In genomic region chr4:185137233-185137925, GRCh38 we compare ENCODE assay signal across 20 cellular contexts. TPM values are rescaled to one million over a fixed set of nuclear protein-coding genes. Genes with fewer than 3 reads are reported as not detected.
DNase-seq lines count a peak whose midpoint lies in the region; ATAC-seq and TF ChIP-seq lines count a peak whose summit lies in the region.
"Had no signal": no experiment of that assay in that cellular context is flagged by ENCODE, and none has a peak within 500 bp of the region (broad histone marks: within the 10 kb centered on the region; RNA-seq: fewer than 3 reads in every experiment).

No MANE protein-coding gene starts in this region.

- no peak overlapping the region for H2BK15ac ChIP-seq in H9 (ENCODE audit: low read depth, low read length)

- H3K4ac ChIP-seq in H9 (ENCODE audit: low read depth, low read length) = no peak overlapping the region

- peaks cover 2 to 4% of the 10 kb centered on the region in 2 experiments for H3K4me1 Mint-ChIP-seq in H9

- H3K14ac ChIP-seq in H9 (ENCODE audit: insufficient read depth, low read length) = no peak overlapping the region

- no peak overlapping the region for H2BK5ac ChIP-seq in H9 (ENCODE audit: insufficient read length, low read length)

- in situ Hi-C loops in gastrocnemius medialis (cut with MboI; ENCODE audit: low sequenced_read_pairs in 4 of 4) = loop anchor here in 3 of 4 donors (5.0 to 25.0 kb wide), 3 partner anchors 100 to 375 kb away; no protein-coding TSS in a partner anchor

- H2BK20ac ChIP-seq in H9 (ENCODE audit: low read depth, low read length, poor library complexity, severe bottlenecking) = no peak overlapping the region

- H3K36me3 Mint-ChIP-seq in H9 (ENCODE audit: insufficient read depth in 1 of 3, low read depth in 3 of 3) = no peaks in the 10 kb centered on the region

- H2AK5ac ChIP-seq in H9 (ENCODE audit: insufficient read length, low read length) = no peak overlapping the region

- ATAC-seq in left ventricle myocardium superior (peak; percentile 69), gastrocnemius medialis (no peak), upper lobe of right lung (no peak)
- ATAC-seq: HCT116 had no signal

- no peak overlapping the region for H2AFZ ChIP-seq in H9 (ENCODE audit: low read length)

- intact Hi-C loops in esophagus muscularis mucosa (cut with DNase I) (no loop called here), left ventricle myocardium superior (cut with micrococcal nuclease) (no loop called here), gastrocnemius medialis (cut with DNase I; ENCODE audit: low total_unique reads) (loop anchor here (10.0 kb wide), 1 partner anchor 403 kb away; the partner anchor contains the start of gene CENPU), upper lobe of right lung (cut with DNase I) (no loop called here)

- peaks cover under 1% of the 10 kb centered on the region for H3K23me2 ChIP-seq in H9 (ENCODE audit: insufficient read length, low read depth, low read length, poor library complexity, severe bottlenecking)

- no peak overlapping the region for H3T11ph ChIP-seq in H9 (ENCODE audit: low read length)

- no peak overlapping the region for H3K23ac ChIP-seq in H9 (ENCODE audit: insufficient read length, low read depth, low read length)

- H3K9me3 ChIP-seq in H9 (ENCODE audit: control insufficient read depth, low read depth, low read length) = no peaks in the 10 kb centered on the region
- H3K9me3 ChIP-seq in esophagus muscularis mucosa = no peaks in the 10 kb centered on the region
- no peaks in the 10 kb centered on the region for H3K9me3 ChIP-seq in gastrocnemius medialis
- no peaks in the 10 kb centered on the region for H3K9me3 ChIP-seq in upper lobe of right lung

- H2BK12ac ChIP-seq in H9 (ENCODE audit: insufficient read length, low read depth, low read length) = no peak overlapping the region

- H3K36me3 ChIP-seq in esophagus muscularis mucosa (no peaks in the 10 kb centered on the region), gastrocnemius medialis (no peaks in the 10 kb centered on the region), upper lobe of right lung (no peaks in the 10 kb centered on the region)

- H3K4me1 ChIP-seq in H9 (ENCODE audit: insufficient read depth, low read length) = no peaks in the 10 kb centered on the region
- H3K4me1 ChIP-seq in esophagus muscularis mucosa = peaks cover 4 to 13% (median 4%) of the 10 kb centered on the region in 4 donors
- H3K4me1 ChIP-seq in gastrocnemius medialis = peaks cover 32 to 42% of the 10 kb centered on the region in 2 donors
- H3K4me1 ChIP-seq in upper lobe of right lung = peaks cover 2% of the 10 kb centered on the region

- no peaks in the 10 kb centered on the region for H3K9me3 Mint-ChIP-seq in H9
- H3K9me3 Mint-ChIP-seq: CD4-positive, alpha-beta T cell had no signal

- H3K27me3 Mint-ChIP-seq in H9 (ENCODE audit: low read depth) = no peaks in the 10 kb centered on the region; the same call in 1 of the 2 replicates

- no peak for TF ChIP-seq EP300 in esophagus muscularis mucosa (IDR thresholded peaks at IDR 0.05)

- no peak overlapping the region for H3K18ac ChIP-seq in H9 (ENCODE audit: insufficient read length, low read depth, low read length)

- DNase-seq in H9 (no peak), esophagus muscularis mucosa (ENCODE audit: extremely low spot score) (peak; percentile 75), left ventricle myocardium superior (peak; percentile 59), gastrocnemius medialis (no peak), NCI-H146 (lab: John Stamatoyannopoulos, UW) (no peak), upper lobe of right lung (no peak), NCI-H2029 (lab: John Stamatoyannopoulos, UW) (no peak)
- DNase-seq: ACHN; AML-193; Calu3; CD4-positive, alpha-beta T cell; DMS53; MV-4-11; NCI-H1417; NCI-H2029 treated with DMSO at 0.1 percent for 48 hours; NCI-H226; NCI-H524 treated with DMSO at 0.1 percent for 48 hours had no signal

- H3K79me2 ChIP-seq in H9 (ENCODE audit: insufficient read depth, low read length) = no peaks in the 10 kb centered on the region

- H4K91ac ChIP-seq in H9 (ENCODE audit: insufficient read length, low read depth, low read length) = no peak overlapping the region

- no peaks in the 10 kb centered on the region for H3K27me3 ChIP-seq in H9 (ENCODE audit: insufficient read depth, low read length)
- H3K27me3 ChIP-seq in esophagus muscularis mucosa = no peaks in the 10 kb centered on the region
- no peaks in the 10 kb centered on the region for H3K27me3 ChIP-seq in gastrocnemius medialis
- H3K27me3 ChIP-seq in upper lobe of right lung = no peaks in the 10 kb centered on the region

- no peaks in the 10 kb centered on the region for H3K79me1 ChIP-seq in H9 (ENCODE audit: insufficient read depth, low read depth, low read length, poor library complexity, severe bottlenecking)

- H3K4me2 ChIP-seq in H9 (ENCODE audit: insufficient read depth, insufficient read length, low read length) = no peak overlapping the region

- H4K20me1 ChIP-seq in H9 (ENCODE audit: control insufficient read depth, insufficient read depth, insufficient read length) = no peaks in the 10 kb centered on the region

- no CpG with 5 or more reads among the region's 24 CpGs for WGBS in H9 (ENCODE audit: extremely low coverage, insufficient read length, low lambda C conversion rate)
- WGBS in esophagus muscularis mucosa = 85% methylated on average over 21 of the region's 24 CpGs

- H3K27ac ChIP-seq in H9 (ENCODE audit: insufficient read length, low read depth, low read length) = no peak overlapping the region
- no peak overlapping the region for H3K27ac ChIP-seq in esophagus muscularis mucosa (replicated peaks in 1 of 4)
- H3K27ac ChIP-seq in gastrocnemius medialis = peak overlapping the region in 3 of 4 donors; percentile 5 to 98 (median 23)
- H3K27ac ChIP-seq in upper lobe of right lung = no peak overlapping the region
- H3K27ac ChIP-seq: HL-60, SK-N-MC had no signal

- no peak for TF ChIP-seq CTCF in H9 (conservative IDR thresholded peaks at IDR 0.05)
- TF ChIP-seq CTCF in esophagus muscularis mucosa (IDR thresholded peaks at IDR 0.05) = no peak
- TF ChIP-seq CTCF in gastrocnemius medialis (IDR thresholded peaks at IDR 0.05 in 4 of 5, conservative IDR thresholded peaks at IDR 0.05 in 1 of 5) = no peak
- TF ChIP-seq CTCF in upper lobe of right lung (IDR thresholded peaks at IDR 0.05) = no peak

- no peak overlapping the region for H3K4me3 Mint-ChIP-seq in H9
- H3K4me3 Mint-ChIP-seq: CD4-positive, alpha-beta T cell had no signal

- peak overlapping the region; percentile 13 to 93 (median 44); a peak in 3 of 7 replicates for H3K27ac Mint-ChIP-seq in H9
- H3K27ac Mint-ChIP-seq: CD4-positive, alpha-beta T cell had no signal

- no peak overlapping the region for H2BK120ac ChIP-seq in H9 (ENCODE audit: low read depth, low read length, poor library complexity, severe bottlenecking)

- H4K8ac ChIP-seq in H9 (replicated peaks; ENCODE audit: insufficient read length, low read depth, low read length) = no peak overlapping the region

- H4K5ac ChIP-seq in H9 (ENCODE audit: insufficient read length, low read depth, low read length) = no peak overlapping the region

- TF ChIP-seq POLR2A in esophagus muscularis mucosa (IDR thresholded peaks at IDR 0.05; ENCODE audit: low read depth) (no peak), gastrocnemius medialis (IDR thresholded peaks at IDR 0.05) (no peak)

- H3K9ac ChIP-seq in H9 (ENCODE audit: extremely low read depth, insufficient read length, low read length) = no peak overlapping the region

- H3K56ac ChIP-seq in H9 (ENCODE audit: insufficient read length, low read depth, low read length) = no peak overlapping the region

- H3K4me3 ChIP-seq in esophagus muscularis mucosa (no peak overlapping the region), gastrocnemius medialis (peak overlapping the region in 1 of 4 donors; percentile 4), upper lobe of right lung (no peak overlapping the region)
- H3K4me3 ChIP-seq: SK-N-MC had no signal

RNA-seq across cellular contexts. Expression of gene SLC25A4, which starts 5.7 kb away (rescaled TPM):
- 54.4 and 55.9 TPM in 2 replicates for total RNA-seq in H9 (2021)
- total RNA-seq in esophagus muscularis mucosa = 100 to 1,000 TPM; 135 to 158 (median 140) TPM
- total RNA-seq in left ventricle myocardium superior = 2,343 TPM
- 100 to 1,000 TPM; 360 to 914 (median 389) TPM for total RNA-seq in gastrocnemius medialis
- 40.3 TPM for total RNA-seq in upper lobe of right lung

Comparison
In these comparisons a context has a peak if more than half of its experiments do, and no peak if none do; other contexts are left out.
1. DNase-seq: peak in esophagus muscularis mucosa (single experiment) and left ventricle myocardium superior (single experiment); none in H9 (single experiment), gastrocnemius medialis (0 of 2), NCI-H146 (single experiment), upper lobe of right lung (single experiment) and NCI-H2029 (single experiment).
2. H3K27ac ChIP-seq: peak in gastrocnemius medialis (3 of 4); none in H9 (single experiment), esophagus muscularis mucosa (0 of 4) and upper lobe of right lung (single experiment).